ENCODE assay signal across 14 cellular contexts in the genomic region with DNA sequence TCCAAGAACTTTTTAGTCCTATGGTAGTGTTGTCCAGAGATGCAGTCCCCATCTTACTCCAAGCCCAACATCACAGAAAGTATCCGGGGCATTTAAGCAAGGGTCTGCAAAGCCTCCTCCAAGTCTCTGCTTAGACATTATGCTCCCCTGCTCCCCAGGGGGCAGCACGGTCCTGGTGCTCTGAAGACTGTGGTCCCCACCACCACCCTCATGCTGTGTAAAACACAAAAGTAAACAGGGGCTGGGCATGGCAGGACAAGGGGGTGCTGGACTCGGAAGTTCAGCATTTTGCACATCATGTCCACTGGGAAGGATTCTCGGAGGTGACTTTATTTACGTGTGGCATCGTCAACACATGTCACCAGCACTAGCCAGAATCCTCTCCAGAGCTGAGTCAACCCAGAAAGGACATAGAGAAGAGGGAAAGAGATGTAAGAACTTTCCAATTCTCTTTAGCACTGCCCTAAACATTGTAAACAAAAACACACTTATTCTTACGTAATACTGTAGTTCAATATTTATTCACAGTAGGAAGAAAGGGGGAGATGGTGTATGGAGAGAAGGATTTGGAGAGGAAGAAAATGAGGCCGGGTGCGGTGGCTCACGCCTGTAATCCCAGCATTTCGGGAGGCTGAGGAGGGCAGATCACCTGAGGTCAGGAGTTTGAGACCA. TPM values are rescaled to one million over a fixed set of nuclear protein-coding genes. Genes with fewer than 3 reads are reported as not detected.
DNase-seq lines count a peak whose midpoint lies in the region; TF ChIP-seq lines count a peak whose summit lies in the region.
"Had no signal": no experiment of that assay in that cellular context is flagged by ENCODE, and none has a peak within 500 bp of the region (broad histone marks: within the 10 kb centered on the region; RNA-seq: fewer than 3 reads in every experiment).

No MANE protein-coding gene starts in this region.

- H3K27me3 ChIP-seq in cardiac muscle cell (no peaks in the 10 kb centered on the region), right atrium auricular region (no peaks in the 10 kb centered on the region)
- H3K27me3 ChIP-seq: tibial artery had no signal

- TF ChIP-seq CTCF in cardiac muscle cell (IDR thresholded peaks at IDR 0.05; ENCODE audit: low read depth, low read length): peak; percentile 20
- TF ChIP-seq CTCF in right atrium auricular region (IDR thresholded peaks at IDR 0.05): no peak
- peak; percentile 21; the same call in 1 of the 2 replicates for TF ChIP-seq CTCF in VCaP (conservative IDR thresholded peaks at IDR 0.05)

- DNase-seq in cardiac muscle cell (ENCODE audit: low read depth in 1 of 2, low spot score in 1 of 2) (peak in 1 of 2 donors; percentile 42), right atrium auricular region (ENCODE audit: low spot score) (no peak), iPS-NIHi7 (ENCODE audit: extremely low spot score) (peak; percentile 39), ureter (ENCODE audit: low spot score) (peak; percentile 33), pons (ENCODE audit: low spot score) (no peak), NCI-H524 treated with DMSO at 0.1 percent for 48 hours (lab: John Stamatoyannopoulos, UW) (no peak), NCI-H69 (lab: John Stamatoyannopoulos, UW) (no peak)
- DNase-seq: activated naive CD4-positive, alpha-beta T cell treated with anti-CD3 and anti-CD28 coated beads, Interleukin-2, amount 50 U/mL, for 16 hours; cerebellar nuclear complex; islet precursor cell; NCI-H2081 treated with DMSO at 0.1 percent for 48 hours; T-helper 1 cell; tibial artery had no signal

- H3K36me3 ChIP-seq in cardiac muscle cell (peaks cover 29% of the 10 kb centered on the region), right atrium auricular region (peaks cover 29% of the 10 kb centered on the region)

- H3K27ac ChIP-seq in cardiac muscle cell (no peak overlapping the region), right atrium auricular region (no peak overlapping the region), VCaP (no peak overlapping the region)
- H3K27ac ChIP-seq: tibial artery had no signal

- H3K4me3 ChIP-seq in cardiac muscle cell (no peak overlapping the region), right atrium auricular region (no peak overlapping the region)
- H3K4me3 ChIP-seq: tibial artery had no signal

- no peaks in the 10 kb centered on the region for H3K4me1 ChIP-seq in cardiac muscle cell (ENCODE audit: low read depth)
- H3K4me1 ChIP-seq in right atrium auricular region: peaks cover 0 to 7% of the 10 kb centered on the region in 2 donors
- H3K4me1 ChIP-seq: tibial artery had no signal

- no peaks in the 10 kb centered on the region for H3K9me3 ChIP-seq in cardiac muscle cell (ENCODE audit: low read depth)
- no peaks in the 10 kb centered on the region for H3K9me3 ChIP-seq in right atrium auricular region
- H3K9me3 ChIP-seq: tibial artery had no signal

RNA-seq across cellular contexts. Expression of gene TCIRG1, which starts 37.7 kb away (rescaled TPM):
- 35.4 and 55.8 TPM in 2 replicates for total RNA-seq in cardiac muscle cell
- 19.4 and 47.5 TPM in 2 replicates for polyA plus RNA-seq in cardiac muscle cell
- 10 to 100 TPM; 19.2 to 50.7 TPM for total RNA-seq in right atrium auricular region
- 134 TPM for total RNA-seq in ureter

RNA-seq across cellular contexts. Expression of gene CHKA, which starts 44.7 kb away (rescaled TPM):
- total RNA-seq in cardiac muscle cell (49.2 and 143 TPM in 2 replicates), right atrium auricular region (10 to 100 TPM in 1 of 2 donors, 1 to 10 TPM in 1; 6.1 to 10.3 TPM), ureter (66.2 TPM)
- polyA plus RNA-seq in cardiac muscle cell: 37.6 and 41.3 TPM in 2 replicates

RNA-seq across cellular contexts. Expression of gene NDUFS8, which starts 46.0 kb away (rescaled TPM):
- 330 and 471 TPM in 2 replicates for total RNA-seq in cardiac muscle cell
- 473 and 540 TPM in 2 replicates for polyA plus RNA-seq in cardiac muscle cell
- total RNA-seq in right atrium auricular region: 100 to 1,000 TPM; 436 to 568 TPM
- total RNA-seq in ureter: 172 TPM

Comparison
In these comparisons a context has a peak if more than half of its experiments do, and no peak if none do; other contexts are left out.
1. CTCF ChIP-seq: peak in cardiac muscle cell (single experiment) and VCaP (single experiment); none in right atrium auricular region (0 of 2).
2. DNase-seq: peak in iPS-NIHi7 (single experiment) and ureter (single experiment); none in right atrium auricular region (single experiment), pons (single experiment), NCI-H524 treated with DMSO at 0.1 percent for 48 hours (single experiment) and NCI-H69 (single experiment).